3 cellular contexts compared by ENCODE assay signal in genomic region chr4:88357262-88357661, GRCh38.
"Had no signal": no experiment of that assay in that cellular context is flagged by ENCODE, and none has a peak within 500 bp of the region (broad histone marks: within the 10 kb centered on the region; RNA-seq: fewer than 3 reads in every experiment).

No MANE protein-coding gene starts in this region.

- DNase-seq: GDM1, GF-D8 had no signal

- H3K4me3 ChIP-seq: GM12878 had no signal

- ATAC-seq: GM12878 had no signal
